In genomic region chr1:205983925-205984725, GRCh38 we compare ENCODE assay signal across 9 cellular contexts. TPM values are rescaled to one million over a fixed set of nuclear protein-coding genes. Genes with fewer than 3 reads are reported as not detected.
DNase-seq lines count a peak whose midpoint lies in the region; ATAC-seq and TF ChIP-seq lines count a peak whose summit lies in the region.
"Had no signal": no experiment of that assay in that cellular context is flagged by ENCODE, and none has a peak within 500 bp of the region (broad histone marks: within the 10 kb centered on the region; RNA-seq: fewer than 3 reads in every experiment).

No MANE protein-coding gene starts in this region.

- no peaks in the 10 kb centered on the region for H3K27me3 ChIP-seq in GM06990 (replicated peaks; ENCODE audit: control insufficient read depth, insufficient read depth, low read length)
- H3K27me3 ChIP-seq in heart left ventricle: no peaks in the 10 kb centered on the region

- H3K27ac ChIP-seq in heart left ventricle: no peak overlapping the region

- no peaks in the 10 kb centered on the region for H3K36me3 Mint-ChIP-seq in activated naive CD8-positive, alpha-beta T cell treated with anti-CD3 and anti-CD28 coated beads, Interleukin-2, amount 50 U/mL, for 24 hours (ENCODE audit: low read depth)

- TF ChIP-seq CTCF in GM06990 (IDR thresholded peaks at IDR 0.05; ENCODE audit: insufficient read depth, low read length, poor library complexity, severe bottlenecking) (peak; percentile 94), heart left ventricle (IDR thresholded peaks at IDR 0.05) (peak; percentile 56 to 85 (median 76))

- intact Hi-C loops in heart left ventricle (cut with DNase I): loop anchor here (1.0 to 5.0 kb wide), 4 partner anchors 46 to 397 kb away; no protein-coding TSS in a partner anchor

- in situ Hi-C loops in ACHN (cut with HindIII; ENCODE audit: low pct_ligation_motif_present, low pct_unique_long_range_greater_than_20kb, low sequenced_read_pairs): no loop called here

- no peak for TF ChIP-seq POLR2A in heart left ventricle (IDR thresholded peaks at IDR 0.05)

- peak; percentile 77 for ATAC-seq in activated naive CD8-positive, alpha-beta T cell treated with anti-CD3 and anti-CD28 coated beads, Interleukin-2, amount 50 U/mL, for 24 hours
- ATAC-seq in heart left ventricle (peak; percentile 53 to 86 (median 84)), GM21737 (IDR thresholded peaks at IDR 0.05; ENCODE audit: unreplicated experiment) (no peak), HG02588 (IDR thresholded peaks at IDR 0.05; ENCODE audit: unreplicated experiment) (no peak)

- no peaks in the 10 kb centered on the region for H3K27me3 Mint-ChIP-seq in activated naive CD8-positive, alpha-beta T cell treated with anti-CD3 and anti-CD28 coated beads, Interleukin-2, amount 50 U/mL, for 24 hours

- H3K9me3 Mint-ChIP-seq in activated naive CD8-positive, alpha-beta T cell treated with anti-CD3 and anti-CD28 coated beads, Interleukin-2, amount 50 U/mL, for 24 hours: no peaks in the 10 kb centered on the region

- WGBS in heart left ventricle, 4 donors: 33 to 43% (median 37%) methylated on average over 14 of the region's 14 CpGs

- H3K9me3 ChIP-seq in heart left ventricle: no peaks in the 10 kb centered on the region

- peak; percentile 72 for DNase-seq in ACHN
- no peak for DNase-seq in GM06990 (ENCODE audit: extremely low read depth, insufficient read length)
- DNase-seq in NCI-H1092 (lab: John Stamatoyannopoulos, UW): peak; percentile 16
- peak; percentile 53 for DNase-seq in activated naive CD8-positive, alpha-beta T cell treated with anti-CD3 and anti-CD28 coated beads, Interleukin-2, amount 50 U/mL, for 24 hours
- DNase-seq in heart left ventricle: peak; percentile 72 to 83 (median 75)
- peak; percentile 53 for DNase-seq in renal cortical epithelial cell (ENCODE audit: low read depth)

- H3K4me1 ChIP-seq in heart left ventricle: peaks cover 0 to 40% (median 17%) of the 10 kb centered on the region in 12 donors

- H3K36me3 ChIP-seq in GM06990 (ENCODE audit: control insufficient read depth, insufficient read depth, low read length) (no peaks in the 10 kb centered on the region), heart left ventricle (peaks cover 0 to 8% (median 0%) of the 10 kb centered on the region in 9 donors)

- no peak overlapping the region for H3K4me3 Mint-ChIP-seq in activated naive CD8-positive, alpha-beta T cell treated with anti-CD3 and anti-CD28 coated beads, Interleukin-2, amount 50 U/mL, for 24 hours

- H3K4me3 ChIP-seq in GM06990 (replicated peaks; ENCODE audit: low read depth, low read length): no peak overlapping the region
- H3K4me3 ChIP-seq in heart left ventricle: no peak overlapping the region

- H3K27ac Mint-ChIP-seq in activated naive CD8-positive, alpha-beta T cell treated with anti-CD3 and anti-CD28 coated beads, Interleukin-2, amount 50 U/mL, for 24 hours: no peak overlapping the region

- H3K4me1 Mint-ChIP-seq in activated naive CD8-positive, alpha-beta T cell treated with anti-CD3 and anti-CD28 coated beads, Interleukin-2, amount 50 U/mL, for 24 hours: no peaks in the 10 kb centered on the region

RNA-seq across cellular contexts. Expression of gene RAB7B, which starts 19.1 kb away (rescaled TPM):
- total RNA-seq in heart left ventricle: 10 to 100 TPM in 1 of 9 donors, 1 to 10 TPM in 6, under 1 TPM in 2; 0.31 to 11.1 (median 1.5) TPM
- under 1 TPM; 0.65 to 0.83 TPM for polyA plus RNA-seq in heart left ventricle
- 1.1 and 1.2 TPM in 2 replicates for total RNA-seq in renal cortical epithelial cell

RNA-seq across cellular contexts. Expression of gene CTSE, which starts 39.6 kb away (rescaled TPM):
- total RNA-seq in heart left ventricle (1 to 10 TPM in 1 of 9 donors, not detected in 8; 2.2 TPM), renal cortical epithelial cell (0.10 and 6.4 TPM in 2 replicates)
- polyA plus RNA-seq in heart left ventricle: not detected
- total RNA-seq: mononuclear cell had no signal

RNA-seq across cellular contexts. Expression of gene SLC26A9, which starts 40.9 kb away (rescaled TPM):
- total RNA-seq in heart left ventricle (10 to 100 TPM in 5 of 9 donors, 1 to 10 TPM in 4; 5.8 to 39.6 (median 14.3) TPM), renal cortical epithelial cell (0.05 TPM in 1 of 2 replicates, not detected in the other)
- 10 to 100 TPM in 1 of 2 donors, 1 to 10 TPM in 1; 4.1 to 11.0 TPM for polyA plus RNA-seq in heart left ventricle
- total RNA-seq: mononuclear cell had no signal

Comparison
In these comparisons a context has a peak if more than half of its experiments do, and no peak if none do; other contexts are left out.
1. ATAC-seq: peak in activated naive CD8-positive, alpha-beta T cell treated with anti-CD3 and anti-CD28 coated beads, Interleukin-2, amount 50 U/mL, for 24 hours (single experiment) and heart left ventricle (4 of 4); none in GM21737 (single experiment) and HG02588 (single experiment).